1 cellular context compared by ENCODE assay signal in genomic region chr12:116416161-116416560, GRCh38.
TF ChIP-seq lines count a peak whose summit lies in the region.

No MANE protein-coding gene starts in this region.

TF ChIP-seq in A549, 52 proteins besides CTCF, POLR2A, EP300 and RAD21 (continued from another document):
- TF ChIP-seq REST (IDR thresholded peaks at IDR 0.05) (no peak), ZC3H11A (IDR thresholded peaks at IDR 0.05) (no peak), HES2 (IDR thresholded peaks at IDR 0.05) (no peak), TFCP2L1 (CRISPR knock-in tag; IDR thresholded peaks at IDR 0.05) (no peak)
